In the genomic region with DNA sequence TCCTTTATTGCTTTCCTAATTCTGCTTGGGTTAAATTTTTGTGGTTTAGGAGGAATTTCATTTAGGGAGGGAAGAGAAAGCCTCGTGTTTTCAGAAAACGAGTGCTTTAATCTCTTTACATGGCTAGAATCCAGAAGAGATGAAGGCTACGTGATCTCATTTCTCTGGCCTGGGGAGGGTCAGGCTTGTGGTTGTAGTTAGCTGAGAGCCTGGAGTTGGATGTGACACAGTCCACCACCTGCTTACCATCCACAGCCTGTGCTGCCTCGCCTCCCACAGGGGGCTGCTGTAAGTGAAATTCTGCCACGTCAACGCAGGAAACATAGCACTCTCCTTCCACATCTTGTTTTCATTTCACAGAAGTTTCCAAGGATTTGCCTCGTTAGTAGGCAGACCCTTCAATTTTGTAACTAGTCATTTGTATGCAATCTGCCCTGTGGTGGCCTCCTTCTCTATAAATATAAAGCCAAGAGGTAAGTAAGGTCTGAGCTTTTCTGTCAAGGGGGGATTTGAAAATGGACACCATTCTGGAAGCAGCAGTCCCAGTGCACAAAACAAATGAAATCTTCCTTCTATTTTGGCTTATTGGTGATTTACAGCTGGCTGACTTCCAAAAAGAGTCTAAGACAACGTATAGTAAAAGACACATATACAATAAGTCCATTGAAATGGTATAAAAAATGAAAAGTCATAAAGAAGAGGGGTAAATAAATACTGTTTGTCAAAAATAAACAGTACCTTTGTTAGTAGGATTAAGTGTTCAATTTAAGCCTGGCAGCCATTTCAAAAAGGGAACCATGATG, we compare ENCODE assay signal across 9 cellular contexts. TPM values are rescaled to one million over a fixed set of nuclear protein-coding genes. Genes with fewer than 3 reads are reported as not detected.
DNase-seq lines count a peak whose midpoint lies in the region; ATAC-seq and TF ChIP-seq lines count a peak whose summit lies in the region.
"Had no signal": no experiment of that assay in that cellular context is flagged by ENCODE, and none has a peak within 500 bp of the region (broad histone marks: within the 10 kb centered on the region; RNA-seq: fewer than 3 reads in every experiment).

No MANE protein-coding gene starts in this region.

- peak; percentile 28 for ATAC-seq in body of pancreas
- ATAC-seq in left colon: peak; percentile 26
- ATAC-seq in HG03139 (IDR thresholded peaks at IDR 0.05; ENCODE audit: unreplicated experiment): no peak
- no peak for ATAC-seq in GM18498 (IDR thresholded peaks at IDR 0.05; ENCODE audit: unreplicated experiment)
- no peak for ATAC-seq in GM19328 (IDR thresholded peaks at IDR 0.05; ENCODE audit: unreplicated experiment)

- TF ChIP-seq POLR2A in body of pancreas (IDR thresholded peaks at IDR 0.05): no peak
- no peak for TF ChIP-seq POLR2A in uterus (IDR thresholded peaks at IDR 0.05)

- H3K27ac ChIP-seq in body of pancreas: no peak overlapping the region
- peak overlapping the region; percentile 92 for H3K27ac ChIP-seq in uterus

- DNase-seq in NCI-H524 (lab: John Stamatoyannopoulos, UW) (peak; percentile 3 to 40), NCI-H524 treated with DMSO at 0.1 percent for 48 hours (lab: John Stamatoyannopoulos, UW) (no peak), body of pancreas (peak in 3 of 4 donors; percentile 37 to 46 (median 42)), left colon (peak; percentile 21 to 40), uterus (peak; percentile 77 to 81)

- 26 to 40% methylated on average over 8 of the region's 8 CpGs for WGBS in body of pancreas, 2 donors

- no peaks in the 10 kb centered on the region for H3K36me3 ChIP-seq in body of pancreas (replicated peaks in 1 of 2; ENCODE audit: insufficient read depth in 1 of 2, low read depth in 2 of 2)
- H3K36me3 ChIP-seq in uterus: no peaks in the 10 kb centered on the region
- H3K36me3 ChIP-seq: pancreas had no signal

- no peaks in the 10 kb centered on the region for H3K9me3 ChIP-seq in body of pancreas
- no peaks in the 10 kb centered on the region for H3K9me3 ChIP-seq in uterus
- H3K9me3 ChIP-seq: pancreas had no signal

- intact Hi-C loops in body of pancreas (cut with DNase I): no loop called here
- intact Hi-C loops in left colon (cut with DNase I, micrococcal nuclease): no loop called here
- intact Hi-C loops in uterus (cut with DNase I; ENCODE audit: low total_unique reads): no loop called here

- no peak overlapping the region for H3K4me3 ChIP-seq in body of pancreas
- no peak overlapping the region for H3K4me3 ChIP-seq in uterus
- H3K4me3 ChIP-seq: pancreas had no signal

- H3K4me1 ChIP-seq in body of pancreas (peaks cover 19% of the 10 kb centered on the region), uterus (peaks cover 0 to 4% of the 10 kb centered on the region in 2 donors)

- TF ChIP-seq CTCF in body of pancreas (IDR thresholded peaks at IDR 0.05) (no peak), uterus (IDR thresholded peaks at IDR 0.05) (peak in 2 of 4 experiments; percentile 17 to 27)

- no peaks in the 10 kb centered on the region for H3K27me3 ChIP-seq in body of pancreas
- no peaks in the 10 kb centered on the region for H3K27me3 ChIP-seq in uterus
- H3K27me3 ChIP-seq: pancreas had no signal

RNA-seq across cellular contexts. Expression of a gene that starts 3.4 kb away (rescaled TPM):
- 1 to 10 TPM; 5.2 to 5.6 TPM for total RNA-seq in body of pancreas
- 10 to 100 TPM in 1 of 2 donors, 1 to 10 TPM in 1; 3.3 to 12.6 TPM for total RNA-seq in left colon
- 10 to 100 TPM in 3 of 4 donors, 1 to 10 TPM in 1; 1.3 to 74.1 (median 18.5) TPM for total RNA-seq in uterus

RNA-seq across cellular contexts. Expression of a gene that starts 43.0 kb away (rescaled TPM):
- 10 to 100 TPM in 1 of 2 donors, 1 to 10 TPM in 1; 9.6 to 11.2 TPM for total RNA-seq in body of pancreas
- total RNA-seq in left colon: 10 to 100 TPM; 21.5 to 22.0 TPM
- 10 to 100 TPM in 2 of 4 donors, 1 to 10 TPM in 2; 8.2 to 30.9 (median 19.2) TPM for total RNA-seq in uterus

Comparison
In these comparisons a context has a peak if more than half of its experiments do, and no peak if none do; other contexts are left out.
1. ATAC-seq: peak in body of pancreas (single experiment) and left colon (single experiment); none in HG03139 (single experiment), GM18498 (single experiment) and GM19328 (single experiment).
2. H3K27ac ChIP-seq: peak in uterus (2 of 2); none in body of pancreas (0 of 4).